Comparison of ENCODE assay signal across 1 cellular context in the genomic region with DNA sequence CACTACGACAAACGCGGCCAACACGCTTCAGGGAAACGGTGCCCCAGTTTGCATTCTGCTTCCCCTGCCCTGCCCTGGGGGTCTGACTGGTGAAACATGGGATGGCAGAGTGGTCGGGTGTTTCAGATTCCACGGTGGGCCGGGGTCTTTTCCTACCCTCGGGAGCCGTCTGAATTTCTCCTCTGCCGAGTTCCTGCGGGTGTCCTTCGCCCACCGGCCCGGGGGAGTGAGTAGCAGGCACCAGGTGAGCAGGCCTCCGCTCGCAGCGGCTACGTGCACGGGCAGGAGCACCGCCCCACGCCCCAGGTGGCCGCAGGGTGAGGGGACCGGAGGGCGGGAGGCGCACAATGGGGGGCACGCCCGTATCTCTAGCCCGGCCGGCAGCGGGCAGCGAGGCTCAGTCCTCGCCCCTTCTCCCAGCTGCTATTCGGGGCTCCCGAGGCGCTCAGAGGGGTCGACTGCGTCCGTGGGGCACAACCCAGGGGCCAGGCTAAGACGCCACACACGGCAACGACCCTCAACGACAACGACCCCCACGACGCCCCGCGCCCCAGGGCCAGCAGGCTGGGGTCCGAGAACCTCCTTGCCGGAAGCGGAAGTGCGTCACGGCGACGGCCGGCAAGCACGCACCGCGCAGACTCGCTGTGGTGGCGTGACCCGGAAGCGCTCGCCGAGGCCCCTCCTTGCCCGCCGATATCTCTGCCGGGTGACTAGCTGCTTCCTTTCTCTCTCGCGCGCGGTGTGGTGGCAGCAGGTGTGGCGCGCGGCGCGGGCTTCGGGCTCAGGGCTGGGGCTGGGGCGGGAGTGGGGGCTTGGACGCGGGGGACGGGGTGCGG.
A peak's percentile ranks its signal among the peaks of the same experiment; 100 is the strongest.
TF ChIP-seq lines count a peak whose summit lies in the region.

A gene (plus strand): TSS at position 721 of the 836 bp plus-strand sequence. CDS start 236 bp downstream, outside the sequence.

TF ChIP-seq in HEK293, 187 proteins besides CTCF, POLR2A, EP300 and RAD21 (continued from another document and continues in another):
- TF ChIP-seq, protein P1, sequence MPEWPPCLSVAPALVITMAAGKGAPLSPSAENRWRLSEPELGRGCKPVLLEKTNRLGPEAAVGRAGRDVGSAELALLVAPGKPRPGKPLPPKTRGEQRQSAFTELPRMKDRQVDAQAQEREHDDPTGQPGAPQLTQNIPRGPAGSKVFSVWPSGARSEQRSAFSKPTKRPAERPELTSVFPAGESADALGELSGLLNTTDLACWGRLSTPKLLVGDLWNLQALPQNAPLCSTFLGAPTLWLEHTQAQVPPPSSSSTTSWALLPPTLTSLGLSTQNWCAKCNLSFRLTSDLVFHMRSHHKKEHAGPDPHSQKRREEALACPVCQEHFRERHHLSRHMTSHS (tag by site-specific recombination; IDR thresholded peaks at IDR 0.05): no peak
- TF ChIP-seq ZNF433 (tag by site-specific recombination; IDR thresholded peaks at IDR 0.05; ENCODE audit: low read depth) (no peak), YY2 (tag by site-specific recombination; IDR thresholded peaks at IDR 0.05) (no peak), ZNF292 (tag by site-specific recombination; IDR thresholded peaks at IDR 0.05; ENCODE audit: borderline replicate concordance, low read depth) (no peak), ZNF623 (tag by site-specific recombination; IDR thresholded peaks at IDR 0.05) (no peak), ZNF132 (tag by site-specific recombination; IDR thresholded peaks at IDR 0.05; ENCODE audit: borderline replicate concordance) (no peak), GLIS1 (tag by site-specific recombination; IDR thresholded peaks at IDR 0.05) (peak; percentile 93), ZNF610 (tag by site-specific recombination; IDR thresholded peaks at IDR 0.05; ENCODE audit: borderline replicate concordance) (no peak), ZNF501 (tag by site-specific recombination; IDR thresholded peaks at IDR 0.05) (no peak; the same call in 1 of the 2 replicates), ZBTB48 (tag by site-specific recombination; IDR thresholded peaks at IDR 0.05) (no peak), KLF8 (tag by site-specific recombination; IDR thresholded peaks at IDR 0.05) (peak; percentile 45; the same call in 1 of the 2 replicates), ZNF792 (tag by site-specific recombination; IDR thresholded peaks at IDR 0.05) (no peak), SETDB1 (IDR thresholded peaks at IDR 0.05; ENCODE audit: insufficient read length, low read length) (no peak), ZNF561 (tag by site-specific recombination; IDR thresholded peaks at IDR 0.05; ENCODE audit: borderline replicate concordance) (peak; percentile 63; the same call in 1 of the 2 replicates), GLIS2 (tag by site-specific recombination; IDR thresholded peaks at IDR 0.05) (peak; percentile 100), ZNF19 (tag by site-specific recombination; IDR thresholded peaks at IDR 0.05; ENCODE audit: low read depth) (no peak), ZNF621 (tag by site-specific recombination; IDR thresholded peaks at IDR 0.05) (no peak), ZNF624 (tag by site-specific recombination; IDR thresholded peaks at IDR 0.05) (no peak), ZSCAN30 (tag by site-specific recombination; IDR thresholded peaks at IDR 0.05) (no peak; the same call in 1 of the 2 replicates), SP2 (tag by site-specific recombination; IDR thresholded peaks at IDR 0.05) (peak; percentile 97), ZNF341 (tag by site-specific recombination; IDR thresholded peaks at IDR 0.05; ENCODE audit: low read depth) (peak; percentile 15; the same call in 1 of the 2 replicates), SP3 (tag by site-specific recombination; IDR thresholded peaks at IDR 0.05) (peak; percentile 82), ZNF112 (tag by site-specific recombination; IDR thresholded peaks at IDR 0.05) (no peak), YY1 (tag by site-specific recombination; IDR thresholded peaks at IDR 0.05) (no peak), ZNF529 (tag by site-specific recombination; IDR thresholded peaks at IDR 0.05; ENCODE audit: insufficient replicate concordance) (no peak), ZNF423 (tag by site-specific recombination; IDR thresholded peaks at IDR 0.05) (peak; percentile 97), ZFHX2 (tag by site-specific recombination; conservative IDR thresholded peaks at IDR 0.05) (no peak; the same call in 1 of the 2 replicates), OVOL3 (tag by site-specific recombination; IDR thresholded peaks at IDR 0.05) (no peak), RBAK (tag by site-specific recombination; IDR thresholded peaks at IDR 0.05) (no peak), ZBTB20 (tag by site-specific recombination; IDR thresholded peaks at IDR 0.05) (no peak; the same call in 1 of the 2 replicates), KLF1 (tag by site-specific recombination; IDR thresholded peaks at IDR 0.05) (peak; percentile 95), KLF16 (tag by site-specific recombination; IDR thresholded peaks at IDR 0.05) (peak; percentile 92), ZNF571 (tag by site-specific recombination; IDR thresholded peaks at IDR 0.05) (no peak), ZIC2 (tag by site-specific recombination; IDR thresholded peaks at IDR 0.05) (peak; percentile 97), ZNF121 (tag by site-specific recombination; IDR thresholded peaks at IDR 0.05) (0 out of 2 replicates have a peak, but pooled peaks have one; percentile 43), ZNF560 (tag by site-specific recombination; IDR thresholded peaks at IDR 0.05; ENCODE audit: borderline replicate concordance) (no peak), ZNF184 (tag by site-specific recombination; IDR thresholded peaks at IDR 0.05) (no peak), ZNF549 (tag by site-specific recombination; IDR thresholded peaks at IDR 0.05) (no peak), ZBTB8A (tag by site-specific recombination; IDR thresholded peaks at IDR 0.05) (peak; percentile 97), ZNF335 (tag by site-specific recombination; conservative IDR thresholded peaks at IDR 0.05) (peak; percentile 60), ZNF366 (tag by site-specific recombination; conservative IDR thresholded peaks at IDR 0.05) (no peak), ZFP37 (tag by site-specific recombination; IDR thresholded peaks at IDR 0.05) (0 out of 2 replicates have a peak, but pooled peaks have one; percentile 30), ZBTB1 (tag by site-specific recombination; IDR thresholded peaks at IDR 0.05) (peak; percentile 7; the same call in 1 of the 2 replicates)
- TF ChIP-seq, protein P2, sequence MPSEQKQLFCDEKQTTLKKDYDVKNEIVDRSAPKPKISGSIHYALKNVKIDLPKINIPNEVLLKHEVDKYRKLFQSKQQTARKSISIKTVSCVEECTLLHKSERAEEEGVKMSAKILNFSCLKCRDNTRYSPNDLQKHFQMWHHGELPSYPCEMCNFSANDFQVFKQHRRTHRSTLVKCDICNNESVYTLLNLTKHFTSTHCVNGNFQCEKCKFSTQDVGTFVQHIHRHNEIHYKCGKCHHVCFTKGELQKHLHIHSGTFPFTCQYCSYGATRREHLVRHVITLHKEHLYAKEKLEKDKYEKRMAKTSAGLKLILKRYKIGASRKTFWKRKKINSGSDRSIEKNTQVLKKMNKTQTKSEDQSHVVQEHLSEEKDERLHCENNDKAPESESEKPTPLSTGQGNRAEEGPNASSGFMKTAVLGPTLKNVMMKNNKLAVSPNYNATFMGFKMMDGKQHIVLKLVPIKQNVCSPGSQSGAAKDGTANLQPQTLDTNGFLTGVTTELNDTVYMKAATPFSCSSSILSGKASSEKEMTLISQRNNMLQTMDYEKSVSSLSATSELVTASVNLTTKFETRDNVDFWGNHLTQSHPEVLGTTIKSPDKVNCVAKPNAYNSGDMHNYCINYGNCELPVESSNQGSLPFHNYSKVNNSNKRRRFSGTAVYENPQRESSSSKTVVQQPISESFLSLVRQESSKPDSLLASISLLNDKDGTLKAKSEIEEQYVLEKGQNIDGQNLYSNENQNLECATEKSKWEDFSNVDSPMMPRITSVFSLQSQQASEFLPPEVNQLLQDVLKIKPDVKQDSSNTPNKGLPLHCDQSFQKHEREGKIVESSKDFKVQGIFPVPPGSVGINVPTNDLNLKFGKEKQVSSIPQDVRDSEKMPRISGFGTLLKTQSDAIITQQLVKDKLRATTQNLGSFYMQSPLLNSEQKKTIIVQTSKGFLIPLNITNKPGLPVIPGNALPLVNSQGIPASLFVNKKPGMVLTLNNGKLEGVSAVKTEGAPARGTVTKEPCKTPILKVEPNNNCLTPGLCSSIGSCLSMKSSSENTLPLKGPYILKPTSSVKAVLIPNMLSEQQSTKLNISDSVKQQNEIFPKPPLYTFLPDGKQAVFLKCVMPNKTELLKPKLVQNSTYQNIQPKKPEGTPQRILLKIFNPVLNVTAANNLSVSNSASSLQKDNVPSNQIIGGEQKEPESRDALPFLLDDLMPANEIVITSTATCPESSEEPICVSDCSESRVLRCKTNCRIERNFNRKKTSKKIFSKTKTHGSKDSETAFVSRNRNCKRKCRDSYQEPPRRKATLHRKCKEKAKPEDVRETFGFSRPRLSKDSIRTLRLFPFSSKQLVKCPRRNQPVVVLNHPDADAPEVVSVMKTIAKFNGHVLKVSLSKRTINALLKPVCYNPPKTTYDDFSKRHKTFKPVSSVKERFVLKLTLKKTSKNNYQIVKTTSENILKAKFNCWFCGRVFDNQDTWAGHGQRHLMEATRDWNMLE (tag by site-specific recombination; conservative IDR thresholded peaks at IDR 0.05; ENCODE audit: low read depth): peak; percentile 96
- TF ChIP-seq, protein P3, sequence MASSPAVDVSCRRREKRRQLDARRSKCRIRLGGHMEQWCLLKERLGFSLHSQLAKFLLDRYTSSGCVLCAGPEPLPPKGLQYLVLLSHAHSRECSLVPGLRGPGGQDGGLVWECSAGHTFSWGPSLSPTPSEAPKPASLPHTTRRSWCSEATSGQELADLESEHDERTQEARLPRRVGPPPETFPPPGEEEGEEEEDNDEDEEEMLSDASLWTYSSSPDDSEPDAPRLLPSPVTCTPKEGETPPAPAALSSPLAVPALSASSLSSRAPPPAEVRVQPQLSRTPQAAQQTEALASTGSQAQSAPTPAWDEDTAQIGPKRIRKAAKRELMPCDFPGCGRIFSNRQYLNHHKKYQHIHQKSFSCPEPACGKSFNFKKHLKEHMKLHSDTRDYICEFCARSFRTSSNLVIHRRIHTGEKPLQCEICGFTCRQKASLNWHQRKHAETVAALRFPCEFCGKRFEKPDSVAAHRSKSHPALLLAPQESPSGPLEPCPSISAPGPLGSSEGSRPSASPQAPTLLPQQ (tag by site-specific recombination; IDR thresholded peaks at IDR 0.05): peak; percentile 51; the same call in 1 of the 2 replicates
- TF ChIP-seq, protein P4, sequence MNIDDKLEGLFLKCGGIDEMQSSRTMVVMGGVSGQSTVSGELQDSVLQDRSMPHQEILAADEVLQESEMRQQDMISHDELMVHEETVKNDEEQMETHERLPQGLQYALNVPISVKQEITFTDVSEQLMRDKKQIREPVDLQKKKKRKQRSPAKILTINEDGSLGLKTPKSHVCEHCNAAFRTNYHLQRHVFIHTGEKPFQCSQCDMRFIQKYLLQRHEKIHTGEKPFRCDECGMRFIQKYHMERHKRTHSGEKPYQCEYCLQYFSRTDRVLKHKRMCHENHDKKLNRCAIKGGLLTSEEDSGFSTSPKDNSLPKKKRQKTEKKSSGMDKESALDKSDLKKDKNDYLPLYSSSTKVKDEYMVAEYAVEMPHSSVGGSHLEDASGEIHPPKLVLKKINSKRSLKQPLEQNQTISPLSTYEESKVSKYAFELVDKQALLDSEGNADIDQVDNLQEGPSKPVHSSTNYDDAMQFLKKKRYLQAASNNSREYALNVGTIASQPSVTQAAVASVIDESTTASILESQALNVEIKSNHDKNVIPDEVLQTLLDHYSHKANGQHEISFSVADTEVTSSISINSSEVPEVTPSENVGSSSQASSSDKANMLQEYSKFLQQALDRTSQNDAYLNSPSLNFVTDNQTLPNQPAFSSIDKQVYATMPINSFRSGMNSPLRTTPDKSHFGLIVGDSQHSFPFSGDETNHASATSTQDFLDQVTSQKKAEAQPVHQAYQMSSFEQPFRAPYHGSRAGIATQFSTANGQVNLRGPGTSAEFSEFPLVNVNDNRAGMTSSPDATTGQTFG (tag by site-specific recombination; IDR thresholded peaks at IDR 0.05; ENCODE audit: borderline replicate concordance): no peak
- TF ChIP-seq, protein P5, sequence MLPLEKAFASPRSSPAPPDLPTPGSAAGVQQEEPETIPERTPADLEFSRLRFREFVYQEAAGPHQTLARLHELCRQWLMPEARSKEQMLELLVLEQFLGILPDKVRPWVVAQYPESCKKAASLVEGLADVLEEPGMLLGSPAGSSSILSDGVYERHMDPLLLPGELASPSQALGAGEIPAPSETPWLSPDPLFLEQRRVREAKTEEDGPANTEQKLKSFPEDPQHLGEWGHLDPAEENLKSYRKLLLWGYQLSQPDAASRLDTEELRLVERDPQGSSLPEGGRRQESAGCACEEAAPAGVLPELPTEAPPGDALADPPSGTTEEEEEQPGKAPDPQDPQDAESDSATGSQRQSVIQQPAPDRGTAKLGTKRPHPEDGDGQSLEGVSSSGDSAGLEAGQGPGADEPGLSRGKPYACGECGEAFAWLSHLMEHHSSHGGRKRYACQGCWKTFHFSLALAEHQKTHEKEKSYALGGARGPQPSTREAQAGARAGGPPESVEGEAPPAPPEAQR (tag by site-specific recombination; IDR thresholded peaks at IDR 0.05): no peak
- TF ChIP-seq, protein P6, sequence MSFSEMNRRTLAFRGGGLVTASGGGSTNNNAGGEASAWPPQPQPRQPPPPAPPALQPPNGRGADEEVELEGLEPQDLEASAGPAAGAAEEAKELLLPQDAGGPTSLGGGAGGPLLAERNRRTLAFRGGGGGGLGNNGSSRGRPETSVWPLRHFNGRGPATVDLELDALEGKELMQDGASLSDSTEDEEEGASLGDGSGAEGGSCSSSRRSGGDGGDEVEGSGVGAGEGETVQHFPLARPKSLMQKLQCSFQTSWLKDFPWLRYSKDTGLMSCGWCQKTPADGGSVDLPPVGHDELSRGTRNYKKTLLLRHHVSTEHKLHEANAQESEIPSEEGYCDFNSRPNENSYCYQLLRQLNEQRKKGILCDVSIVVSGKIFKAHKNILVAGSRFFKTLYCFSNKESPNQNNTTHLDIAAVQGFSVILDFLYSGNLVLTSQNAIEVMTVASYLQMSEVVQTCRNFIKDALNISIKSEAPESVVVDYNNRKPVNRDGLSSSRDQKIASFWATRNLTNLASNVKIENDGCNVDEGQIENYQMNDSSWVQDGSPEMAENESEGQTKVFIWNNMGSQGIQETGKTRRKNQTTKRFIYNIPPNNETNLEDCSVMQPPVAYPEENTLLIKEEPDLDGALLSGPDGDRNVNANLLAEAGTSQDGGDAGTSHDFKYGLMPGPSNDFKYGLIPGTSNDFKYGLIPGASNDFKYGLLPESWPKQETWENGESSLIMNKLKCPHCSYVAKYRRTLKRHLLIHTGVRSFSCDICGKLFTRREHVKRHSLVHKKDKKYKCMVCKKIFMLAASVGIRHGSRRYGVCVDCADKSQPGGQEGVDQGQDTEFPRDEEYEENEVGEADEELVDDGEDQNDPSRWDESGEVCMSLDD (tag by site-specific recombination; IDR thresholded peaks at IDR 0.05): peak; percentile 100
- TF ChIP-seq, protein P7, sequence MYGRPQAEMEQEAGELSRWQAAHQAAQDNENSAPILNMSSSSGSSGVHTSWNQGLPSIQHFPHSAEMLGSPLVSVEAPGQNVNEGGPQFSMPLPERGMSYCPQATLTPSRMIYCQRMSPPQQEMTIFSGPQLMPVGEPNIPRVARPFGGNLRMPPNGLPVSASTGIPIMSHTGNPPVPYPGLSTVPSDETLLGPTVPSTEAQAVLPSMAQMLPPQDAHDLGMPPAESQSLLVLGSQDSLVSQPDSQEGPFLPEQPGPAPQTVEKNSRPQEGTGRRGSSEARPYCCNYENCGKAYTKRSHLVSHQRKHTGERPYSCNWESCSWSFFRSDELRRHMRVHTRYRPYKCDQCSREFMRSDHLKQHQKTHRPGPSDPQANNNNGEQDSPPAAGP (tag by site-specific recombination; IDR thresholded peaks at IDR 0.05): peak; percentile 90
- TF ChIP-seq, protein P8, sequence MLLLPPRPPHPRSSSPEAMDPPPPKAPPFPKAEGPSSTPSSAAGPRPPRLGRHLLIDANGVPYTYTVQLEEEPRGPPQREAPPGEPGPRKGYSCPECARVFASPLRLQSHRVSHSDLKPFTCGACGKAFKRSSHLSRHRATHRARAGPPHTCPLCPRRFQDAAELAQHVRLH (tag by site-specific recombination; IDR thresholded peaks at IDR 0.05): peak; percentile 95
